In the genomic region with DNA sequence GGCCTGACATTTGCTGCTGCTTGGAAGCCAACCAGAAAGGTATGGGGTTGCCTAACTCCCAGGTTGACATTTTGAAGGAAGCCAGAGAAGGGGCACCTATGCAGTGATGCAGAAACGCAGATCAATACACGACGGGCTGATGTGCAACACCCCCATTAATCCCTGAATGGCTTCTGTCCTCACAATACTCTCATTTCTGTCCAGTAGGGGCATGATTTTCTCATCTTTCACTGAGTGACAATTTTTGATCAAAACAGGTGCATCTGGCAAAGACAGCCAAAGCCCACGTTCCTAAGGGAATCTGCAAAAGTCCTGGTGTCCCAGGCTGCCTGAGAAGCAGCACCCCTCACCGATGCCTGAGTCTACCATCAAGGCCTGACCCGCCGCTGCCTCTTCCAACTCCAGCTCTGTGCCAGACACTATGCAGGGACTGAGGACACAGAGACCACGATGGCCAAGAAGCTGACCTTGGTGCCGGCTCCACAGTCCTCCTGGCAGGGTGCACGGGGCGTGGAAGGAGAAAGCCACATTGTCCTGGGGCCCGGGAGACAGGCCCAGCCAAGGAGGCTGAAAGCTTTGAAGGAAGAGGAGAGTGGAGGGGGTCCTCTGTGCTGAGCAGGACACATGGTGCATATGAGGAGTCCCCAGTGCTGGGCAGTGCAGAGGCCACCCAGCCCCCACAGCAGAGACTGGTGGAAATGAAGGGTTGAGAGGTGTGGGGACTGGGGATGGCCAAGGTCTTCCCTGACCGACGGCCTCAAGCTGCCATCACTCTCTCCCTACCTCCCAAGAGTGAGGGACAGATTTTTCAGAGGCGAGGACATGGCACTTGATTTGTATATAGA, we compare ENCODE assay signal across 22 cellular contexts.
DNase-seq lines count a peak whose midpoint lies in the region; ATAC-seq and TF ChIP-seq lines count a peak whose summit lies in the region.
"Had no signal": no experiment of that assay in that cellular context is flagged by ENCODE, and none has a peak within 500 bp of the region (broad histone marks: within the 10 kb centered on the region; RNA-seq: fewer than 3 reads in every experiment).

No MANE protein-coding gene starts in this region.

- peaks cover 0 to 11% (median 0%) of the 10 kb centered on the region in 11 experiments; a peak in 1 of 22 replicates for H4K20me1 ChIP-seq in BLaER1 treated with 17β-estradiol and CSF1 and Interleukin-3, amounts not matched to agents 10 nM and 100 nM
- H4K20me1 ChIP-seq in Karpas-422 (ENCODE audit: insufficient read depth, low read depth, low read length) (peaks cover 32% of the 10 kb centered on the region; the same call in 1 of the 2 replicates), neural cell (ENCODE audit: insufficient read depth) (no peaks in the 10 kb centered on the region)

- H3K27me3 ChIP-seq in BLaER1 treated with 17β-estradiol and CSF1 and Interleukin-3, amounts not matched to agents 10 nM and 100 nM: peaks cover 0 to 8% (median 0%) of the 10 kb centered on the region in 11 experiments; a peak in 2 of 22 replicates
- no peaks in the 10 kb centered on the region for H3K27me3 ChIP-seq in Karpas-422 (ENCODE audit: low read length)
- no peaks in the 10 kb centered on the region for H3K27me3 ChIP-seq in neural cell (ENCODE audit: insufficient read depth, low read depth, low read length)
- H3K27me3 ChIP-seq in uterus: no peaks in the 10 kb centered on the region
- H3K27me3 ChIP-seq: SJSA1, upper lobe of left lung had no signal

- H3K4me1 ChIP-seq in BLaER1 treated with 17β-estradiol and CSF1 and Interleukin-3, amounts not matched to agents 10 nM and 100 nM: peaks cover 19 to 87% (median 69%) of the 10 kb centered on the region in 10 experiments
- H3K4me1 ChIP-seq in Karpas-422 (ENCODE audit: low read length): no peaks in the 10 kb centered on the region
- no peaks in the 10 kb centered on the region for H3K4me1 ChIP-seq in uterus
- H3K4me1 ChIP-seq: HAP-1, SJSA1, upper lobe of left lung had no signal

- in situ Hi-C loops in astrocyte of the spinal cord (cut with HindIII; ENCODE audit: low sequenced_read_pairs): no loop called here

- no peaks in the 10 kb centered on the region for H3F3A ChIP-seq in neural cell (ENCODE audit: insufficient read depth, low read length, poor library complexity, severe bottlenecking)

- intact Hi-C loops in uterus (cut with DNase I; ENCODE audit: low total_unique reads): no loop called here

- no peak for ATAC-seq in GM19397 (IDR thresholded peaks at IDR 0.05; ENCODE audit: unreplicated experiment)
- no peak for ATAC-seq in HG03520 (IDR thresholded peaks at IDR 0.05; ENCODE audit: unreplicated experiment)
- ATAC-seq: natural killer cell had no signal

- H3K4me3 ChIP-seq in BLaER1 treated with 17β-estradiol and CSF1 and Interleukin-3, amounts not matched to agents 10 nM and 100 nM: no peak overlapping the region
- H3K4me3 ChIP-seq in Karpas-422 (ENCODE audit: low read length) (no peak overlapping the region), astrocyte of the spinal cord (ENCODE audit: low read depth, low read length) (no peak overlapping the region), neural cell (ENCODE audit: low read length) (no peak overlapping the region), uterus (no peak overlapping the region)
- H3K4me3 ChIP-seq: HAP-1, SJSA1, upper lobe of left lung had no signal

- no peak for TF ChIP-seq EP300 in neural cell (conservative IDR thresholded peaks at IDR 0.05; ENCODE audit: poor library complexity, severe bottlenecking)

- H3K27ac ChIP-seq in BLaER1 treated with 17β-estradiol and CSF1 and Interleukin-3, amounts not matched to agents 10 nM and 100 nM: no peak overlapping the region; a peak in 1 of 22 replicates
- no peak overlapping the region for H3K27ac ChIP-seq in Karpas-422 (ENCODE audit: low read length)
- H3K27ac ChIP-seq in neural cell (ENCODE audit: low read length): no peak overlapping the region
- H3K27ac ChIP-seq in uterus: no peak overlapping the region
- H3K27ac ChIP-seq: SJSA1, upper lobe of left lung had no signal

- TF ChIP-seq POLR2A in uterus (IDR thresholded peaks at IDR 0.05): no peak

- no peak for TF ChIP-seq RAD21 in neural cell (conservative IDR thresholded peaks at IDR 0.05)

- H3K36me3 ChIP-seq in BLaER1 treated with 17β-estradiol and CSF1 and Interleukin-3, amounts not matched to agents 10 nM and 100 nM: no peaks in the 10 kb centered on the region
- H3K36me3 ChIP-seq in Karpas-422 (ENCODE audit: insufficient read depth, low read length) (no peaks in the 10 kb centered on the region), neural cell (ENCODE audit: insufficient read depth, low read length) (no peaks in the 10 kb centered on the region), uterus (no peaks in the 10 kb centered on the region)
- H3K36me3 ChIP-seq: HAP-1, SJSA1, upper lobe of left lung had no signal

- no peak overlapping the region for H2AFZ ChIP-seq in Karpas-422 (ENCODE audit: low read length)
- no peak overlapping the region for H2AFZ ChIP-seq in neural cell (ENCODE audit: low read depth, low read length)

- peaks cover 0 to 5% (median 0%) of the 10 kb centered on the region in 11 experiments; a peak in 7 of 22 replicates for H3K9me3 ChIP-seq in BLaER1 treated with 17β-estradiol and CSF1 and Interleukin-3, amounts not matched to agents 10 nM and 100 nM (replicated peaks in 1 of 11)
- H3K9me3 ChIP-seq in Karpas-422 (ENCODE audit: low read length) (no peaks in the 10 kb centered on the region), neural cell (ENCODE audit: low read length) (no peaks in the 10 kb centered on the region), uterus (no peaks in the 10 kb centered on the region)
- H3K9me3 ChIP-seq: HAP-1, SJSA1, upper lobe of left lung had no signal

- no peak overlapping the region for H3K9ac ChIP-seq in BLaER1 treated with 17β-estradiol and CSF1 and Interleukin-3, amounts not matched to agents 10 nM and 100 nM
- H3K9ac ChIP-seq in Karpas-422 (ENCODE audit: low read length): no peak overlapping the region
- no peak overlapping the region for H3K9ac ChIP-seq in neural cell (ENCODE audit: low read length)

- DNase-seq in Karpas-422 (peak; percentile 52), astrocyte of the spinal cord (ENCODE audit: low read depth, low spot score) (no peak), uterus (no peak), hippocampal formation (lab: John Stamatoyannopoulos, UW) (no peak)
- DNase-seq: activated CD4-positive, CD25-positive, alpha-beta regulatory T cell treated with anti-CD3 and anti-CD28 coated beads, Interleukin-2, amount 50 U/mL, for 72 hours; activated gamma-delta T cell; amniotic stem cell; CD8-positive, alpha-beta memory T cell; DMS79; hypothalamus; mesendoderm; natural killer cell; NCI-H1105; NCI-H2107; NCI-H524 treated with DMSO at 0.1 percent for 48 hours; upper lobe of left lung had no signal

- TF ChIP-seq CTCF in astrocyte of the spinal cord (IDR thresholded peaks at IDR 0.05; ENCODE audit: low read depth, low read length) (peak; percentile 11), neural cell (IDR thresholded peaks at IDR 0.05; ENCODE audit: poor library complexity, severe bottlenecking) (peak; percentile 21), uterus (IDR thresholded peaks at IDR 0.05) (no peak)

- H3K9me2 ChIP-seq in Karpas-422 (replicated peaks; ENCODE audit: insufficient read depth, low read length) (no peaks in the 10 kb centered on the region), neural cell (ENCODE audit: insufficient read depth, low read length) (no peaks in the 10 kb centered on the region)

- H3K79me2 ChIP-seq in Karpas-422 (ENCODE audit: low read length) (peaks cover 3% of the 10 kb centered on the region), neural cell (replicated peaks; ENCODE audit: insufficient read depth, low read length) (no peaks in the 10 kb centered on the region)

- peak overlapping the region in 7 of 11 experiments; percentile 3 to 84 (median 81); a peak in 12 of 22 replicates for H3K4me2 ChIP-seq in BLaER1 treated with 17β-estradiol and CSF1 and Interleukin-3, amounts not matched to agents 10 nM and 100 nM
- H3K4me2 ChIP-seq in Karpas-422 (ENCODE audit: low read depth, low read length, poor library complexity, severe bottlenecking): no peak overlapping the region
- H3K4me2 ChIP-seq in neural cell (ENCODE audit: low read length): no peak overlapping the region

TF ChIP-seq in neural cell, 6 proteins besides CTCF, POLR2A, EP300 and RAD21:
- no peak for TF ChIP-seq REST (IDR thresholded peaks at IDR 0.05; ENCODE audit: borderline replicate concordance)
- no peak for TF ChIP-seq MXI1 (conservative IDR thresholded peaks at IDR 0.05; ENCODE audit: poor library complexity, severe bottlenecking)
- no peak for TF ChIP-seq TAF1 (IDR thresholded peaks at IDR 0.05; ENCODE audit: low read depth)
- no peak for TF ChIP-seq POLR2AphosphoS5 (IDR thresholded peaks at IDR 0.05)
- no peak for TF ChIP-seq SMC3 (conservative IDR thresholded peaks at IDR 0.05; ENCODE audit: poor library complexity)
- no peak for TF ChIP-seq EZH2 (IDR thresholded peaks at IDR 0.05; ENCODE audit: borderline replicate concordance, insufficient read depth, low read length, poor library complexity, severe bottlenecking)

Comparison
In these comparisons a context has a peak if more than half of its experiments do, and no peak if none do; other contexts are left out.
1. H3K4me2 ChIP-seq: peak in BLaER1 treated with 17β-estradiol and CSF1 and Interleukin-3, amounts not matched to agents 10 nM and 100 nM (7 of 11); none in Karpas-422 (single experiment) and neural cell (single experiment).
2. CTCF ChIP-seq: peak in astrocyte of the spinal cord (single experiment) and neural cell (single experiment); none in uterus (0 of 4).